ENCODE assay signal across 8 cellular contexts in the genomic region with DNA sequence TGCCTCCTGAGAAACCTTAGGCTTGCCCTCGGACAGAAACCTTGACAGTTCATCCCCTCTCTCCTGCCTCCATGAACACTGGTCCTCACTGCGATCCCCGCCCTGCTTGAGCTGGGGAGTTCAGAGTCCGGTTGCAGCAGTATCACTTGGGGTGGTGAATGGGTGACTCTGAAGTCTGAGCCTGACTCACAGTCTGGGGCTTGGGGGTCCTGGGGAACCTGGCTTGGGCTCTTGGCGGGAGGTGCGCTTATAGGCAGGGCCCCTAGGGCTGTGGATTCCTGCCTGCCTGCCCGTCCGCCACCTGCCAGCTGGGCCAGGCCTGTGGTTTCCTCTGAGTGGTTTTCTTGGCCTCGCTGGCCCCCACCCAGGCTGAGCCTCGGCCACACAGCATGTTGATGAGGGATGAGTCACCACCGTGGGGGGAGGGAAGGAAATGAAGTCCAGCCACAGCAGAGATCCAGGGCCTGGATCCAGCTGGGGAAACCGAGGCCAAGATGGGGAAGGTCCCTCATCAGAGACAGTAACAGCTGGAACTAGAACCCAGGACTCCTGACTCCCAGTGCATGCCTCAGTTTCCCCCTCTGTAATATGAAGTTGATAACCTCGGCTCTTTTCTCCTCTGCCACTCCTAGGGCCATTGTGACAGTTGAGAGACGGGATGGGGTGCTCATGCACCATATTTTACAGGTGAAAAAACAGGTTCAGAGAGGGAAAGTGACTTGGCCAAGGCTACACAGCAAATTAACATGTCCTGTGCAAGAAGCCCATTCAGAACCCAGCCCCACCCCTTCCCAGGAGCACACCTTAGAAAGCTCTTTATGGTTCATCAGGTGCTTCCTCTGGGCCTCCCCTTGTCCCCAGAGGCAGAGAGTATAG. TPM values are rescaled to one million over a fixed set of nuclear protein-coding genes. Genes with fewer than 3 reads are reported as not detected.
A peak's percentile ranks its signal among the peaks of the same experiment; 100 is the strongest.
DNase-seq lines count a peak whose midpoint lies in the region; ATAC-seq lines count a peak whose summit lies in the region.

No MANE protein-coding gene starts in this region.

- no peak overlapping the region for H3K14ac ChIP-seq in mesenchymal stem cell (ENCODE audit: low read length in 2 of 2)

- H3K4me2 ChIP-seq in mesenchymal stem cell (ENCODE audit: low read length, poor library complexity, severe bottlenecking), result no peak overlapping the region

- 33% methylated on average over 13 of the region's 14 CpGs for WGBS in mesenchymal stem cell

- no peaks in the 10 kb centered on the region for H3K79me1 ChIP-seq in mesenchymal stem cell (replicated peaks; ENCODE audit: low read length, poor library complexity, severe bottlenecking)

- no peak overlapping the region for H2AFZ ChIP-seq in mesenchymal stem cell (ENCODE audit: low read depth, low read length)

- H3K4ac ChIP-seq in mesenchymal stem cell (ENCODE audit: low read depth in 1 of 2, low read length in 2 of 2), result no peak overlapping the region

- H3K18ac ChIP-seq in mesenchymal stem cell (ENCODE audit: low read depth in 1 of 2, low read length in 2 of 2), result no peak overlapping the region

- no peak overlapping the region for H3K9ac ChIP-seq in mesenchymal stem cell (ENCODE audit: low read length)

- peak; percentile 76 to 79 for DNase-seq in AML-193 (lab: John Stamatoyannopoulos, UW)
- DNase-seq in SJSA1 (ENCODE audit: low read depth in 1 of 2, low spot score in 2 of 2), result peak; percentile 96 to 98
- peak; percentile 31 to 88 for DNase-seq in dermis microvascular lymphatic vessel endothelial cell (ENCODE audit: low read depth in 2 of 2)
- peak; percentile 94 for DNase-seq in mesenchymal stem cell
- no peak for DNase-seq in NCI-H82 (lab: John Stamatoyannopoulos, UW)
- DNase-seq in NCI-H1436 treated with DMSO at 0.1 percent for 48 hours (lab: John Stamatoyannopoulos, UW), result no peak

- H3K27ac ChIP-seq in SJSA1, result peak overlapping the region; percentile 10; the same call in 1 of the 2 replicates
- peak overlapping the region; percentile 47 for H3K27ac ChIP-seq in mesenchymal stem cell (ENCODE audit: low read length, poor library complexity, severe bottlenecking)

- no peak overlapping the region for H2BK12ac ChIP-seq in mesenchymal stem cell (ENCODE audit: low read length in 2 of 2)

- H3K4me3 ChIP-seq in SJSA1 (no peak overlapping the region), mesenchymal stem cell (ENCODE audit: insufficient read depth in 1 of 2, low read depth in 1 of 2, low read length in 2 of 2) (no peak overlapping the region)

- H4K8ac ChIP-seq in mesenchymal stem cell (ENCODE audit: low read length), result no peak overlapping the region

- H3K36me3 ChIP-seq in SJSA1, result no peaks in the 10 kb centered on the region; the same call in 1 of the 2 replicates
- no peaks in the 10 kb centered on the region for H3K36me3 ChIP-seq in mesenchymal stem cell (ENCODE audit: control insufficient read depth in 1 of 2, insufficient read depth in 2 of 2, low read depth in 1 of 2, low read length in 2 of 2)

- H2AK5ac ChIP-seq in mesenchymal stem cell (ENCODE audit: low read length, severe bottlenecking), result peak overlapping the region; percentile 62

- H4K91ac ChIP-seq in mesenchymal stem cell (ENCODE audit: low read length), result no peak overlapping the region

- H3K9me3 ChIP-seq in SJSA1 (replicated peaks) (no peaks in the 10 kb centered on the region), mesenchymal stem cell (ENCODE audit: control insufficient read depth, low read length) (no peaks in the 10 kb centered on the region)

- ATAC-seq in GM18508 (IDR thresholded peaks at IDR 0.05; ENCODE audit: insufficient read depth, unreplicated experiment), result peak; percentile 70
- peak; percentile 89 for ATAC-seq in HG03354 (IDR thresholded peaks at IDR 0.05; ENCODE audit: poor library complexity, severe bottlenecking, unreplicated experiment)

- H2BK120ac ChIP-seq in mesenchymal stem cell (ENCODE audit: low read depth, low read length), result no peak overlapping the region

- no peaks in the 10 kb centered on the region for H3K27me3 ChIP-seq in SJSA1 (replicated peaks)
- peaks cover 0 to 71% of the 10 kb centered on the region in 2 experiments for H3K27me3 ChIP-seq in mesenchymal stem cell (ENCODE audit: control insufficient read depth in 1 of 2, insufficient read depth in 1 of 2, low read length in 2 of 2)

- H3K4me1 ChIP-seq in SJSA1 (replicated peaks) (peaks cover 90% of the 10 kb centered on the region), mesenchymal stem cell (ENCODE audit: control insufficient read depth, insufficient read depth, low read depth, low read length) (peaks cover 61% of the 10 kb centered on the region)

- no peak overlapping the region for H2BK15ac ChIP-seq in mesenchymal stem cell (ENCODE audit: low read depth, poor library complexity, severe bottlenecking)

- H2BK5ac ChIP-seq in mesenchymal stem cell (ENCODE audit: low read depth, low read length, poor library complexity, severe bottlenecking), result peak overlapping the region; percentile 1

- H3K23ac ChIP-seq in mesenchymal stem cell (ENCODE audit: low read length in 2 of 2), result no peak overlapping the region

RNA-seq across cellular contexts. Expression of a gene that starts 9.2 kb away (rescaled TPM):
- 0.25 and 1.5 TPM in 2 replicates for total RNA-seq in SJSA1 (2014; rRNA removed; shearing (Covaris generic))
- 0.39 and 0.76 TPM in 2 replicates for total RNA-seq in dermis microvascular lymphatic vessel endothelial cell
- 0.23 TPM for polyA plus RNA-seq in mesenchymal stem cell (2013, experiment 1 of 2)
- polyA plus RNA-seq in mesenchymal stem cell (2013, experiment 2 of 2), result 0.26 TPM

RNA-seq across cellular contexts. Expression of a gene that starts 17.1 kb away (rescaled TPM):
- total RNA-seq in SJSA1 (2014; rRNA removed; shearing (Covaris generic)), result 0.82 and 1.0 TPM in 2 replicates
- total RNA-seq in dermis microvascular lymphatic vessel endothelial cell, result 14.5 and 42.1 TPM in 2 replicates
- 0.06 TPM for polyA plus RNA-seq in mesenchymal stem cell (2013, experiment 1 of 2)
- 0.04 TPM for polyA plus RNA-seq in mesenchymal stem cell (2013, experiment 2 of 2)

RNA-seq across cellular contexts. Expression of a gene that starts 34.1 kb away (rescaled TPM):
- total RNA-seq in SJSA1 (2014; rRNA removed; shearing (Covaris generic)), result 1.5 and 3.4 TPM in 2 replicates
- total RNA-seq in dermis microvascular lymphatic vessel endothelial cell, result 0.26 and 1.5 TPM in 2 replicates
- polyA plus RNA-seq in mesenchymal stem cell (2013, experiment 1 of 2), result 0.10 TPM
- polyA plus RNA-seq in mesenchymal stem cell (2013, experiment 2 of 2), result 0.11 TPM

RNA-seq across cellular contexts. Expression of a gene that starts 34.2 kb away (rescaled TPM):
- not detected in 2 replicates for total RNA-seq in SJSA1 (2014; rRNA removed; shearing (Covaris generic))
- 0.38 TPM in 1 of 2 replicates, not detected in the other for total RNA-seq in dermis microvascular lymphatic vessel endothelial cell
- polyA plus RNA-seq in mesenchymal stem cell (2013, experiment 1 of 2), result not detected
- 0.03 TPM for polyA plus RNA-seq in mesenchymal stem cell (2013, experiment 2 of 2)

Comparison
In these comparisons a context has a peak if more than half of its experiments do, and no peak if none do; other contexts are left out.
1. DNase-seq: peak in AML-193 (2 of 2), SJSA1 (2 of 2), dermis microvascular lymphatic vessel endothelial cell (2 of 2) and mesenchymal stem cell (single experiment); none in NCI-H82 (single experiment) and NCI-H1436 treated with DMSO at 0.1 percent for 48 hours (single experiment).